Comparison of ENCODE assay signal across 9 cellular contexts in genomic region chr2:26008851-26009566, GRCh38. TPM values are rescaled to one million over a fixed set of nuclear protein-coding genes. Genes with fewer than 3 reads are reported as not detected.
DNase-seq lines count a peak whose midpoint lies in the region; ATAC-seq and TF ChIP-seq lines count a peak whose summit lies in the region.
"Had no signal": no experiment of that assay in that cellular context is flagged by ENCODE, and none has a peak within 500 bp of the region (broad histone marks: within the 10 kb centered on the region; RNA-seq: fewer than 3 reads in every experiment).

No MANE protein-coding gene starts in this region.

- in situ Hi-C loops in gastrocnemius medialis (cut with MboI; ENCODE audit: low sequenced_read_pairs in 4 of 4) (no loop called here), GM13976 (cut with MboI; ENCODE audit: low sequenced_read_pairs, unreplicated experiment) (no loop called here)

- WGBS in gastroesophageal sphincter (ENCODE audit: low coverage in 1 of 2), 2 donors = 73 to 83% methylated on average over 2 of the region's 2 CpGs

- TF ChIP-seq CTCF in RWPE2 (IDR thresholded peaks at IDR 0.05; ENCODE audit: poor library complexity, severe bottlenecking) (no peak), gastroesophageal sphincter (IDR thresholded peaks at IDR 0.05) (no peak), gastrocnemius medialis (IDR thresholded peaks at IDR 0.05 in 4 of 5, conservative IDR thresholded peaks at IDR 0.05 in 1 of 5) (no peak), GM20000 (IDR thresholded peaks at IDR 0.05; ENCODE audit: extremely low read depth, missing control alignments) (no peak), GM13976 (IDR thresholded peaks at IDR 0.05; ENCODE audit: borderline replicate concordance, control extremely low read depth, extremely low read depth, insufficient read depth, missing control alignments) (no peak)

- no peaks in the 10 kb centered on the region for H3K27me3 ChIP-seq in RWPE2 (ENCODE audit: insufficient read depth, poor library complexity, severe bottlenecking)
- no peaks in the 10 kb centered on the region for H3K27me3 ChIP-seq in gastroesophageal sphincter
- no peaks in the 10 kb centered on the region for H3K27me3 ChIP-seq in gastrocnemius medialis

- no peak for TF ChIP-seq POLR2A in gastroesophageal sphincter (IDR thresholded peaks at IDR 0.05)
- no peak for TF ChIP-seq POLR2A in gastrocnemius medialis (IDR thresholded peaks at IDR 0.05)

- DNase-seq in GM04504 (ENCODE audit: low read depth) (peak; percentile 66), RWPE2 (ENCODE audit: low spot score) (peak; percentile 97), gastrocnemius medialis (peak; percentile 44 to 82), GM20000 (ENCODE audit: low spot score) (no peak), GM13976 (ENCODE audit: low spot score) (no peak)
- DNase-seq: effector CD8-positive, alpha-beta T cell had no signal

- peak; percentile 83 for ATAC-seq in RWPE2 (ENCODE audit: low read depth)
- ATAC-seq in gastroesophageal sphincter = peak; percentile 83
- ATAC-seq in gastrocnemius medialis = peak; percentile 61 to 92
- no peak for ATAC-seq in HG03039 (IDR thresholded peaks at IDR 0.05; ENCODE audit: unreplicated experiment)
- ATAC-seq in HG03469 (IDR thresholded peaks at IDR 0.05; ENCODE audit: unreplicated experiment) = no peak

- H3K36me3 ChIP-seq in RWPE2 (ENCODE audit: low read depth) (no peaks in the 10 kb centered on the region), gastroesophageal sphincter (no peaks in the 10 kb centered on the region), gastrocnemius medialis (no peaks in the 10 kb centered on the region)

- H3K9me3 ChIP-seq in RWPE2 (ENCODE audit: severe bottlenecking) (no peaks in the 10 kb centered on the region), gastroesophageal sphincter (no peaks in the 10 kb centered on the region), gastrocnemius medialis (no peaks in the 10 kb centered on the region)

- no peak for TF ChIP-seq EP300 in gastroesophageal sphincter (IDR thresholded peaks at IDR 0.05)

- intact Hi-C loops in gastrocnemius medialis (cut with DNase I; ENCODE audit: low total_unique reads) = no loop called here

- H3K4me1 ChIP-seq in RWPE2 (ENCODE audit: insufficient read depth, poor library complexity, severe bottlenecking) (peaks cover 41% of the 10 kb centered on the region), gastroesophageal sphincter (no peaks in the 10 kb centered on the region), gastrocnemius medialis (peaks cover 23 to 27% of the 10 kb centered on the region in 2 donors)

- H3K4me3 ChIP-seq in RWPE2 (ENCODE audit: severe bottlenecking) (no peak overlapping the region), gastroesophageal sphincter (no peak overlapping the region), gastrocnemius medialis (no peak overlapping the region)

- peak overlapping the region; percentile 92 for H3K27ac ChIP-seq in RWPE2 (ENCODE audit: poor library complexity, severe bottlenecking)
- no peak overlapping the region for H3K27ac ChIP-seq in gastroesophageal sphincter
- H3K27ac ChIP-seq in gastrocnemius medialis = peak overlapping the region; percentile 57 to 69 (median 66)

RNA-seq across cellular contexts. Expression of gene RAB10, which starts 24.9 kb away (rescaled TPM):
- 100 to 1,000 TPM in 3 of 4 donors, 10 to 100 TPM in 1; 91.9 to 117 (median 103) TPM for total RNA-seq in gastroesophageal sphincter
- 100 to 1,000 TPM; 138 to 234 (median 168) TPM for total RNA-seq in gastrocnemius medialis

RNA-seq across cellular contexts. Expression of gene KIF3C, which starts 26.7 kb away (rescaled TPM):
- 10 to 100 TPM in 2 of 4 donors, 1 to 10 TPM in 2; 5.9 to 14.6 (median 10.2) TPM for total RNA-seq in gastroesophageal sphincter
- 1 to 10 TPM; 1.1 to 4.4 (median 2.1) TPM for total RNA-seq in gastrocnemius medialis

Comparison
In these comparisons a context has a peak if more than half of its experiments do, and no peak if none do; other contexts are left out.
1. DNase-seq: peak in GM04504 (single experiment), RWPE2 (single experiment) and gastrocnemius medialis (2 of 2); none in GM20000 (single experiment) and GM13976 (single experiment).
2. ATAC-seq: peak in RWPE2 (single experiment), gastroesophageal sphincter (single experiment) and gastrocnemius medialis (2 of 2); none in HG03039 (single experiment) and HG03469 (single experiment).
3. H3K27ac ChIP-seq: peak in RWPE2 (single experiment) and gastrocnemius medialis (4 of 4); none in gastroesophageal sphincter (0 of 4).